ENCODE assay signal across 1 cellular context in genomic region chr11:114264381-114264780, GRCh38.
TF ChIP-seq lines count a peak whose summit lies in the region.

No MANE protein-coding gene starts in this region.

TF ChIP-seq in HepG2, 621 proteins besides CTCF, POLR2A, EP300 and RAD21 (continued from another document):
- TF ChIP-seq, protein P1, sequence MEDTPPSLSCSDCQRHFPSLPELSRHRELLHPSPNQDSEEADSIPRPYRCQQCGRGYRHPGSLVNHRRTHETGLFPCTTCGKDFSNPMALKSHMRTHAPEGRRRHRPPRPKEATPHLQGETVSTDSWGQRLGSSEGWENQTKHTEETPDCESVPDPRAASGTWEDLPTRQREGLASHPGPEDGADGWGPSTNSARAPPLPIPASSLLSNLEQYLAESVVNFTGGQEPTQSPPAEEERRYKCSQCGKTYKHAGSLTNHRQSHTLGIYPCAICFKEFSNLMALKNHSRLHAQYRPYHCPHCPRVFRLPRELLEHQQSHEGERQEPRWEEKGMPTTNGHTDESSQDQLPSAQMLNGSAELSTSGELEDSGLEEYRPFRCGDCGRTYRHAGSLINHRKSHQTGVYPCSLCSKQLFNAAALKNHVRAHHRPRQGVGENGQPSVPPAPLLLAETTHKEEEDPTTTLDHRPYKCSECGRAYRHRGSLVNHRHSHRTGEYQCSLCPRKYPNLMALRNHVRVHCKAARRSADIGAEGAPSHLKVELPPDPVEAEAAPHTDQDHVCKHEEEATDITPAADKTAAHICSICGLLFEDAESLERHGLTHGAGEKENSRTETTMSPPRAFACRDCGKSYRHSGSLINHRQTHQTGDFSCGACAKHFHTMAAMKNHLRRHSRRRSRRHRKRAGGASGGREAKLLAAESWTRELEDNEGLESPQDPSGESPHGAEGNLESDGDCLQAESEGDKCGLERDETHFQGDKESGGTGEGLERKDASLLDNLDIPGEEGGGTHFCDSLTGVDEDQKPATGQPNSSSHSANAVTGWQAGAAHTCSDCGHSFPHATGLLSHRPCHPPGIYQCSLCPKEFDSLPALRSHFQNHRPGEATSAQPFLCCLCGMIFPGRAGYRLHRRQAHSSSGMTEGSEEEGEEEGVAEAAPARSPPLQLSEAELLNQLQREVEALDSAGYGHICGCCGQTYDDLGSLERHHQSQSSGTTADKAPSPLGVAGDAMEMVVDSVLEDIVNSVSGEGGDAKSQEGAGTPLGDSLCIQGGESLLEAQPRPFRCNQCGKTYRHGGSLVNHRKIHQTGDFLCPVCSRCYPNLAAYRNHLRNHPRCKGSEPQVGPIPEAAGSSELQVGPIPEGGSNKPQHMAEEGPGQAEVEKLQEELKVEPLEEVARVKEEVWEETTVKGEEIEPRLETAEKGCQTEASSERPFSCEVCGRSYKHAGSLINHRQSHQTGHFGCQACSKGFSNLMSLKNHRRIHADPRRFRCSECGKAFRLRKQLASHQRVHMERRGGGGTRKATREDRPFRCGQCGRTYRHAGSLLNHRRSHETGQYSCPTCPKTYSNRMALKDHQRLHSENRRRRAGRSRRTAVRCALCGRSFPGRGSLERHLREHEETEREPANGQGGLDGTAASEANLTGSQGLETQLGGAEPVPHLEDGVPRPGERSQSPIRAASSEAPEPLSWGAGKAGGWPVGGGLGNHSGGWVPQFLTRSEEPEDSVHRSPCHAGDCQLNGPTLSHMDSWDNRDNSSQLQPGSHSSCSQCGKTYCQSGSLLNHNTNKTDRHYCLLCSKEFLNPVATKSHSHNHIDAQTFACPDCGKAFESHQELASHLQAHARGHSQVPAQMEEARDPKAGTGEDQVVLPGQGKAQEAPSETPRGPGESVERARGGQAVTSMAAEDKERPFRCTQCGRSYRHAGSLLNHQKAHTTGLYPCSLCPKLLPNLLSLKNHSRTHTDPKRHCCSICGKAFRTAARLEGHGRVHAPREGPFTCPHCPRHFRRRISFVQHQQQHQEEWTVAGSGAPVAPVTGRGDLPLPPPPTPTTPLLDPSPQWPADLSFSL (CRISPR knock-in tag; IDR thresholded peaks at IDR 0.05), result no peak
- no peak for TF ChIP-seq ZNF772 (CRISPR knock-in tag; IDR thresholded peaks at IDR 0.05)
- TF ChIP-seq PBX2 (CRISPR knock-in tag; IDR thresholded peaks at IDR 0.05), result no peak
- TF ChIP-seq ZNF737 (CRISPR knock-in tag; IDR thresholded peaks at IDR 0.05; ENCODE audit: borderline replicate concordance), result no peak
